Comparison of ENCODE assay signal across 8 cellular contexts in genomic region chr16:10876799-10877341, GRCh38. TPM values are rescaled to one million over a fixed set of nuclear protein-coding genes. Genes with fewer than 3 reads are reported as not detected.
A peak's percentile ranks its signal among the peaks of the same experiment; 100 is the strongest.
DNase-seq lines count a peak whose midpoint lies in the region; ATAC-seq and TF ChIP-seq lines count a peak whose summit lies in the region.

TSS of gene CIITA (plus strand) at chr16:10877202. CDS start at chr16:10877331, 129 bp downstream.

- H3K9me3 Mint-ChIP-seq in central memory CD8-positive, alpha-beta T cell = no peaks in the 10 kb centered on the region

- DNase-seq in EL = peak; percentile 96
- DNase-seq in central memory CD8-positive, alpha-beta T cell (ENCODE audit: low spot score in 2 of 2) = peak; percentile 46 to 70
- peak; percentile 68 to 87 (median 73) for DNase-seq in mucosa of descending colon
- DNase-seq in tibial nerve (ENCODE audit: low spot score in 2 of 2) = peak; percentile 83 to 84
- DNase-seq in NCI-H446 treated with DMSO at 0.1 percent for 48 hours (lab: John Stamatoyannopoulos, UW) = no peak

- WGBS in tibial nerve, 2 donors = 47 to 49% methylated on average over 6 to 9 of the region's 9 CpGs

- peak in 1 of 2 donors; percentile 33 for TF ChIP-seq POLR2A in tibial nerve (IDR thresholded peaks at IDR 0.05)

- TF ChIP-seq CTCF in mucosa of descending colon (IDR thresholded peaks at IDR 0.05) (no peak), tibial nerve (IDR thresholded peaks at IDR 0.05) (no peak)

- H3K36me3 Mint-ChIP-seq in central memory CD8-positive, alpha-beta T cell (ENCODE audit: insufficient read depth) = peaks cover 13% of the 10 kb centered on the region

- H3K36me3 ChIP-seq in mucosa of descending colon (ENCODE audit: low read depth) (no peaks in the 10 kb centered on the region), tibial nerve (no peaks in the 10 kb centered on the region)

- H3K4me1 ChIP-seq in mucosa of descending colon (ENCODE audit: low read depth) = peaks cover 9% of the 10 kb centered on the region
- H3K4me1 ChIP-seq in tibial nerve = peaks cover 0 to 31% (median 18%) of the 10 kb centered on the region in 4 donors

- H3K27ac Mint-ChIP-seq in central memory CD8-positive, alpha-beta T cell (ENCODE audit: low read depth) = peak within 1 kb of the TSS; percentile 97

- H3K4me3 Mint-ChIP-seq in central memory CD8-positive, alpha-beta T cell = peak within 1 kb of the TSS; percentile 98

- H3K4me3 ChIP-seq in mucosa of descending colon (no peak within 1 kb of the TSS), tibial nerve (peak within 1 kb of the TSS in 2 of 4 donors; percentile 62 to 73)

- peaks cover 72% of the 10 kb centered on the region for H3K4me1 Mint-ChIP-seq in central memory CD8-positive, alpha-beta T cell

- ATAC-seq in GM21360 (IDR thresholded peaks at IDR 0.05; ENCODE audit: unreplicated experiment) = peak; percentile 44
- ATAC-seq in HG03521 (IDR thresholded peaks at IDR 0.05; ENCODE audit: unreplicated experiment) = peak; percentile 51
- ATAC-seq in central memory CD8-positive, alpha-beta T cell (replicated peaks; ENCODE audit: extremely low read depth, poor library complexity, severe bottlenecking) = peak; percentile 88
- peak; percentile 57 for ATAC-seq in mucosa of descending colon

- H3K27ac ChIP-seq in tibial nerve = peak within 1 kb of the TSS in 3 of 4 donors; percentile 72 to 82 (median 73)

- peak in 1 of 2 donors; percentile 34 for TF ChIP-seq EP300 in tibial nerve (IDR thresholded peaks at IDR 0.05)

- H3K27me3 ChIP-seq in tibial nerve = peaks cover 0 to 8% of the 10 kb centered on the region in 2 donors

- H3K27me3 Mint-ChIP-seq in central memory CD8-positive, alpha-beta T cell = no peaks in the 10 kb centered on the region

- H3K9me3 ChIP-seq in mucosa of descending colon (no peaks in the 10 kb centered on the region), tibial nerve (no peaks in the 10 kb centered on the region)

- intact Hi-C loops in T-helper 2 cell treated with Interferon-gamma antibody and Interleukin-4, amounts not matched to agents 100 ng/mL and 5 ng/mL, for 36 hours (cut with micrococcal nuclease) = loop anchor here (2.0 to 5.0 kb wide), 5 partner anchors 42 to 1785 kb away; partner anchors contain the start of genes ATF7IP2, DEXI and HAPSTR1
- intact Hi-C loops in mucosa of descending colon (cut with DNase I, micrococcal nuclease) = no loop called here

RNA-seq across cellular contexts. Expression of gene CIITA, which starts in this region (rescaled TPM):
- 34.4 and 36.0 TPM in 2 replicates for total RNA-seq in T-helper 2 cell treated with Interferon-gamma antibody and Interleukin-4, amounts not matched to agents 100 ng/mL and 5 ng/mL, for 36 hours
- total RNA-seq in mucosa of descending colon (10 to 100 TPM in 1 of 3 donors, 1 to 10 TPM in 2; 5.8 to 16.0 (median 9.1) TPM), tibial nerve (10 to 100 TPM in 3 of 4 donors, 1 to 10 TPM in 1; 7.5 to 38.7 (median 17.8) TPM)
